Comparison of ENCODE assay signal across 23 cellular contexts in the genomic region with DNA sequence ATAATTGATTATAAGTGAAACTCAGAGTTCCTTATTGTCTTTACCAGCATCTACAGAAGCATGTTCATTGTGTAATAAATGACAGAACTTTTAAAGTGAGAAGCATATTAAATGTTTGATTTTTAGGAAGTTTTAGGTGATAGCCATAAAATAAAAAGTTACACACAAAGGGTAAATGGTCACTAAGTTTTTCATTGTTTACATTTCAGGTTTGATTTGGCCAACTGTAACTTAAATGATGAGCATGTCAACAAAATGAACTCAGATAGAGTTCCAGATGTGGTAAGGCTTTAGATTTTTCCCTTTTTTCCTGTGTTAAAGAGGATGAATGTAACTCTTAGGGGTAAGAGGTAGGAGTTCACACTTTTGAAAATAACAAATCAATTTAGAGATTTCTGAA.
"Had no signal": no experiment of that assay in that cellular context is flagged by ENCODE, and none has a peak within 500 bp of the region (broad histone marks: within the 10 kb centered on the region; RNA-seq: fewer than 3 reads in every experiment).

No MANE protein-coding gene starts in this region.

- H3K27ac ChIP-seq: coronary artery, dorsolateral prefrontal cortex, esophagus muscularis mucosa, foreskin keratinocyte, gastrocnemius medialis, heart right ventricle, left lung, lower lobe of right lung had no signal

- ATAC-seq: foreskin keratinocyte, gastrocnemius medialis, heart right ventricle, left cardiac atrium, left lung, left ventricle myocardium superior, lower lobe of right lung, mucosa of descending colon had no signal

- H3K9me3 ChIP-seq: esophagus muscularis mucosa, gastrocnemius medialis, heart right ventricle, left lung, lower lobe of right lung, mucosa of descending colon had no signal

- H3K4me3 ChIP-seq: coronary artery, dorsolateral prefrontal cortex, esophagus muscularis mucosa, gastrocnemius medialis, heart right ventricle, left lung, lower lobe of right lung, mucosa of descending colon had no signal

- DNase-seq: dermis blood vessel endothelial cell; dorsolateral prefrontal cortex; effector CD4-positive, alpha-beta T cell; effector memory CD4-positive, alpha-beta T cell; foreskin keratinocyte; gastrocnemius medialis; glutamatergic neuron; head of caudate nucleus; heart right ventricle; hippocampal formation; left cardiac atrium; left lung; left ventricle myocardium superior; lower lobe of right lung; mesenchymal stem cell; mucosa of descending colon; naive B cell had no signal

- H3K27me3 ChIP-seq: dorsolateral prefrontal cortex, esophagus muscularis mucosa, foreskin keratinocyte, gastrocnemius medialis, heart right ventricle, left lung had no signal

- FAIRE-seq: colon, endothelial cell of umbilical vein, islet of Langerhans, keratinocyte had no signal

- H3K4me1 ChIP-seq: esophagus muscularis mucosa, gastrocnemius medialis, left lung, lower lobe of right lung had no signal
